In the genomic region with DNA sequence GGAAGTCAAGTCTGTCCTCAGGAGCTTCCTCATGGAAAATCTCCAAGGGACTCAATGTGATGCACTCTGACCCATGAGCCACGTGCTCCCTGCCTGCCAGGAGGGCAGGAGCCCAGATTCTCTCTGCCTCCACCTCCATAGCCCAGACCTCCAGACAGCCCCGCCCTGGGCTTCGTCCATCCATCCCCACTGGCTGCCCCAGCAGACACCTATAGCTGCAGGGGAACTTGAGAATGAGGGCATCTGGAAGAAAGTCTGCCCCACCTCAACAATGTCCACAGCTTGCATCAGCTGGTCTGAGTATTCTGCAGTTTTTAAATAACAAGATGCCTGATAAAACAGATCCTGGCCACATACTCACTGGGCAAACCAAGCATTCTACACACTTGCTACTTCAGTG, we compare ENCODE assay signal across 23 cellular contexts.
"Had no signal": no experiment of that assay in that cellular context is flagged by ENCODE, and none has a peak within 500 bp of the region (broad histone marks: within the 10 kb centered on the region; RNA-seq: fewer than 3 reads in every experiment).

No MANE protein-coding gene starts in this region.

- DNase-seq: activated CD4-positive, alpha-beta memory T cell treated with anti-CD3 and anti-CD28 coated beads, Interleukin-2, amount 10 ng/mL, durations not matched to agents 7 days and 5 days; activated CD4-positive, alpha-beta T cell treated with anti-CD3 and anti-CD28 coated beads for 36 hours; activated CD4-positive, alpha-beta T cell treated with anti-CD3 and anti-CD28 coated beads, Interleukin-2, amount 50 U/mL, for 1 hour; activated naive CD4-positive, alpha-beta T cell treated with anti-CD3 and anti-CD28 coated beads, Interleukin-2, amount 50 U/mL, for 16 hours; activated naive CD8-positive, alpha-beta T cell treated with anti-CD3 and anti-CD28 coated beads, Interleukin-2, amount 10 ng/mL, durations not matched to agents 7 days and 5 days; activated T-cell treated with anti-CD3 and anti-CD28 coated beads for 4 hours; adrenal gland; anterior cingulate cortex; NCI-H1092; NCI-H1417; NCI-H1930; NCI-H2171 treated with DMSO at 0.1 percent for 48 hours; NCI-H226; NCI-H526; NCI-H774; OCI-M1; RPMI8226; T-cell; T-helper 2 cell; T1000 had no signal

- H3K4me3 Mint-ChIP-seq: activated CD4-positive, alpha-beta memory T cell treated with anti-CD3 and anti-CD28 coated beads, Interleukin-2, amount 10 ng/mL, durations not matched to agents 7 days and 5 days; activated CD4-positive, alpha-beta T cell treated with anti-CD3 and anti-CD28 coated beads for 36 hours; activated naive CD8-positive, alpha-beta T cell treated with anti-CD3 and anti-CD28 coated beads, Interleukin-2, amount 10 ng/mL, durations not matched to agents 7 days and 5 days; T-cell had no signal

- H3K9ac ChIP-seq: KMS-11 had no signal

- H3K27ac Mint-ChIP-seq: activated CD4-positive, alpha-beta memory T cell treated with anti-CD3 and anti-CD28 coated beads, Interleukin-2, amount 10 ng/mL, durations not matched to agents 7 days and 5 days; activated CD4-positive, alpha-beta T cell treated with anti-CD3 and anti-CD28 coated beads for 36 hours; activated naive CD8-positive, alpha-beta T cell treated with anti-CD3 and anti-CD28 coated beads, Interleukin-2, amount 10 ng/mL, durations not matched to agents 7 days and 5 days; T-cell had no signal

- H3K4me2 ChIP-seq: KMS-11 had no signal

- H3K36me3 ChIP-seq: adrenal gland had no signal

- H3K27ac ChIP-seq: adrenal gland, KMS-11, SK-N-MC, VCaP had no signal

- H3K4me1 ChIP-seq: adrenal gland had no signal

- H3K36me3 Mint-ChIP-seq: activated naive CD8-positive, alpha-beta T cell treated with anti-CD3 and anti-CD28 coated beads, Interleukin-2, amount 10 ng/mL, durations not matched to agents 7 days and 5 days; T-cell had no signal

- H3K4me3 ChIP-seq: adrenal gland, SK-N-MC had no signal

- H3K9me3 ChIP-seq: adrenal gland had no signal

- H3K27me3 Mint-ChIP-seq: activated CD4-positive, alpha-beta memory T cell treated with anti-CD3 and anti-CD28 coated beads, Interleukin-2, amount 10 ng/mL, durations not matched to agents 7 days and 5 days; activated CD4-positive, alpha-beta T cell treated with anti-CD3 and anti-CD28 coated beads for 36 hours; activated naive CD8-positive, alpha-beta T cell treated with anti-CD3 and anti-CD28 coated beads, Interleukin-2, amount 10 ng/mL, durations not matched to agents 7 days and 5 days had no signal

- H3K4me1 Mint-ChIP-seq: activated CD4-positive, alpha-beta memory T cell treated with anti-CD3 and anti-CD28 coated beads, Interleukin-2, amount 10 ng/mL, durations not matched to agents 7 days and 5 days; activated CD4-positive, alpha-beta T cell treated with anti-CD3 and anti-CD28 coated beads for 36 hours; activated naive CD8-positive, alpha-beta T cell treated with anti-CD3 and anti-CD28 coated beads, Interleukin-2, amount 10 ng/mL, durations not matched to agents 7 days and 5 days; T-cell had no signal

- H3K9me3 Mint-ChIP-seq: activated CD4-positive, alpha-beta memory T cell treated with anti-CD3 and anti-CD28 coated beads, Interleukin-2, amount 10 ng/mL, durations not matched to agents 7 days and 5 days; activated naive CD8-positive, alpha-beta T cell treated with anti-CD3 and anti-CD28 coated beads, Interleukin-2, amount 10 ng/mL, durations not matched to agents 7 days and 5 days had no signal

- H3K27me3 ChIP-seq: adrenal gland had no signal
